Comparison of ENCODE assay signal across 22 cellular contexts in genomic region chr12:96375173-96375572, GRCh38. TPM values are rescaled to one million over a fixed set of nuclear protein-coding genes. Genes with fewer than 3 reads are reported as not detected.
DNase-seq lines count a peak whose midpoint lies in the region; ATAC-seq and TF ChIP-seq lines count a peak whose summit lies in the region.
"Had no signal": no experiment of that assay in that cellular context is flagged by ENCODE, and none has a peak within 500 bp of the region (broad histone marks: within the 10 kb centered on the region; RNA-seq: fewer than 3 reads in every experiment).

No MANE protein-coding gene starts in this region.

- H3K4me1 Mint-ChIP-seq in activated T-cell treated with anti-CD3 and anti-CD28 coated beads, Interleukin-2, amount 50 U/mL, for 24 hours (ENCODE audit: low read depth): peaks cover 81% of the 10 kb centered on the region
- peaks cover 39% of the 10 kb centered on the region for H3K4me1 Mint-ChIP-seq in activated T-helper 17 cell treated with anti-CD3 and anti-CD28 coated beads, Interleukin-2, amount 50 U/mL, for 72 hours
- peaks cover 6% of the 10 kb centered on the region for H3K4me1 Mint-ChIP-seq in glutamatergic neuron (ENCODE audit: low read depth, unreplicated experiment)

- no peak for ATAC-seq in activated T-helper 17 cell treated with anti-CD3 and anti-CD28 coated beads, Interleukin-2, amount 50 U/mL, for 72 hours (replicated peaks)
- no peak for ATAC-seq in gastrocnemius medialis
- ATAC-seq: A549, HCT116, psoas muscle had no signal

- H3K27ac ChIP-seq in left ventricle myocardium inferior (replicated peaks): peak overlapping the region; percentile 73
- H3K27ac ChIP-seq in gastrocnemius medialis: peak overlapping the region in 3 of 4 donors; percentile 14 to 47 (median 33)
- H3K27ac ChIP-seq: A549, hepatocyte, psoas muscle, SJSA1 had no signal

- no peak for TF ChIP-seq POLR2A in gastrocnemius medialis (IDR thresholded peaks at IDR 0.05)

- DNase-seq in activated T-cell treated with anti-CD3 and anti-CD28 coated beads, Interleukin-2, amount 50 U/mL, for 24 hours: no peak
- DNase-seq in activated T-cell treated with anti-CD3 and anti-CD28 coated beads, Interleukin-2, amount 50 U/mL, for 48 hours: no peak
- DNase-seq in left ventricle myocardium inferior (no peak), gastrocnemius medialis (no peak), ureter (ENCODE audit: low spot score) (no peak), glutamatergic neuron (no peak)
- DNase-seq in activated CD4-positive, CD25-positive, alpha-beta regulatory T cell (lab: John Stamatoyannopoulos, UW): no peak
- DNase-seq: activated CD4-positive, CD25-positive, alpha-beta regulatory T cell treated with anti-CD3 and anti-CD28 coated beads, Interleukin-2, amount 50 U/mL, for 72 hours; activated CD8-positive, alpha-beta memory T cell treated with anti-CD3 and anti-CD28 coated beads, Interleukin-2, amount 50 U/mL, for 48 hours; adrenal gland; DMS79 treated with DMSO at 0.1 percent for 48 hours; esophagus squamous epithelium; NCI-H1694; psoas muscle; stimulated activated naive CD4-positive, alpha-beta T cell treated with Interleukin-2 at 50 U/mL for 16 hours; T-helper 9 cell had no signal

- H3K36me3 ChIP-seq in left ventricle myocardium inferior: no peaks in the 10 kb centered on the region
- no peaks in the 10 kb centered on the region for H3K36me3 ChIP-seq in gastrocnemius medialis
- H3K36me3 ChIP-seq: adrenal gland, esophagus squamous epithelium had no signal

- no peak overlapping the region for H3K4me3 Mint-ChIP-seq in activated T-cell treated with anti-CD3 and anti-CD28 coated beads, Interleukin-2, amount 50 U/mL, for 24 hours
- H3K4me3 Mint-ChIP-seq in activated T-helper 17 cell treated with anti-CD3 and anti-CD28 coated beads, Interleukin-2, amount 50 U/mL, for 72 hours: peak overlapping the region; percentile 25
- no peak overlapping the region for H3K4me3 Mint-ChIP-seq in glutamatergic neuron (ENCODE audit: unreplicated experiment)
- H3K4me3 Mint-ChIP-seq: CD14-positive monocyte had no signal

- H3K36me3 Mint-ChIP-seq in activated T-cell treated with anti-CD3 and anti-CD28 coated beads, Interleukin-2, amount 50 U/mL, for 24 hours (ENCODE audit: low read depth): peaks cover 8% of the 10 kb centered on the region
- H3K36me3 Mint-ChIP-seq in activated T-helper 17 cell treated with anti-CD3 and anti-CD28 coated beads, Interleukin-2, amount 50 U/mL, for 72 hours (ENCODE audit: low read depth): peaks cover 5% of the 10 kb centered on the region
- peaks cover 5% of the 10 kb centered on the region for H3K36me3 Mint-ChIP-seq in glutamatergic neuron (ENCODE audit: unreplicated experiment)

- H3K27ac Mint-ChIP-seq in activated T-cell treated with anti-CD3 and anti-CD28 coated beads, Interleukin-2, amount 50 U/mL, for 24 hours: peak overlapping the region; percentile 63
- H3K27ac Mint-ChIP-seq in activated T-helper 17 cell treated with anti-CD3 and anti-CD28 coated beads, Interleukin-2, amount 50 U/mL, for 72 hours: peak overlapping the region; percentile 7
- H3K27ac Mint-ChIP-seq in glutamatergic neuron (ENCODE audit: unreplicated experiment): no peak overlapping the region

- TF ChIP-seq CTCF in left ventricle myocardium inferior (IDR thresholded peaks at IDR 0.05; ENCODE audit: borderline replicate concordance) (no peak), gastrocnemius medialis (IDR thresholded peaks at IDR 0.05 in 4 of 5, conservative IDR thresholded peaks at IDR 0.05 in 1 of 5) (no peak), glutamatergic neuron (IDR thresholded peaks at IDR 0.05; ENCODE audit: partially characterized antibody, unreplicated experiment) (no peak)

- H3K27me3 Mint-ChIP-seq in activated T-cell treated with anti-CD3 and anti-CD28 coated beads, Interleukin-2, amount 50 U/mL, for 24 hours: no peaks in the 10 kb centered on the region
- H3K27me3 Mint-ChIP-seq in activated T-helper 17 cell treated with anti-CD3 and anti-CD28 coated beads, Interleukin-2, amount 50 U/mL, for 72 hours: no peaks in the 10 kb centered on the region
- no peaks in the 10 kb centered on the region for H3K27me3 Mint-ChIP-seq in glutamatergic neuron (ENCODE audit: unreplicated experiment)

- intact Hi-C loops in left ventricle myocardium inferior (cut with micrococcal nuclease): no loop called here
- intact Hi-C loops in gastrocnemius medialis (cut with DNase I; ENCODE audit: low total_unique reads): no loop called here

- H3K9me3 ChIP-seq in left ventricle myocardium inferior (replicated peaks) (peaks cover 10% of the 10 kb centered on the region), gastrocnemius medialis (no peaks in the 10 kb centered on the region)
- H3K9me3 ChIP-seq: adrenal gland, esophagus squamous epithelium, psoas muscle, SJSA1 had no signal

- H3K9me3 Mint-ChIP-seq in activated T-cell treated with anti-CD3 and anti-CD28 coated beads, Interleukin-2, amount 50 U/mL, for 24 hours: no peaks in the 10 kb centered on the region
- no peaks in the 10 kb centered on the region for H3K9me3 Mint-ChIP-seq in activated T-helper 17 cell treated with anti-CD3 and anti-CD28 coated beads, Interleukin-2, amount 50 U/mL, for 72 hours
- peaks cover 1% of the 10 kb centered on the region for H3K9me3 Mint-ChIP-seq in glutamatergic neuron (ENCODE audit: unreplicated experiment)

- H3K4me3 ChIP-seq in left ventricle myocardium inferior (no peak overlapping the region), gastrocnemius medialis (no peak overlapping the region)
- H3K4me3 ChIP-seq: A549, adrenal gland, esophagus squamous epithelium, hepatocyte, psoas muscle, SJSA1 had no signal

- in situ Hi-C loops in gastrocnemius medialis (cut with MboI; ENCODE audit: low sequenced_read_pairs in 4 of 4): no loop called here

- H3K27me3 ChIP-seq in left ventricle myocardium inferior (ENCODE audit: low read depth) (no peaks in the 10 kb centered on the region), gastrocnemius medialis (no peaks in the 10 kb centered on the region)
- H3K27me3 ChIP-seq: adrenal gland, esophagus squamous epithelium, hepatocyte, SJSA1 had no signal

- peaks cover 78% of the 10 kb centered on the region for H3K4me1 ChIP-seq in left ventricle myocardium inferior
- H3K4me1 ChIP-seq in gastrocnemius medialis: peaks cover 37 to 58% of the 10 kb centered on the region in 2 donors

RNA-seq across cellular contexts. Expression of gene CDK17, which starts 25.1 kb away (rescaled TPM):
- total RNA-seq in activated T-helper 17 cell treated with anti-CD3 and anti-CD28 coated beads, Interleukin-2, amount 50 U/mL, for 72 hours: 10 to 100 TPM; 28.5 to 38.1 TPM
- total RNA-seq in left ventricle myocardium inferior (15.9 TPM), gastrocnemius medialis (10 to 100 TPM; 10.9 to 25.1 (median 20.9) TPM), ureter (40.9 TPM), glutamatergic neuron (ENCODE audit: unreplicated experiment) (46.7 TPM)
